Comparison of ENCODE assay signal across 9 cellular contexts in the genomic region with DNA sequence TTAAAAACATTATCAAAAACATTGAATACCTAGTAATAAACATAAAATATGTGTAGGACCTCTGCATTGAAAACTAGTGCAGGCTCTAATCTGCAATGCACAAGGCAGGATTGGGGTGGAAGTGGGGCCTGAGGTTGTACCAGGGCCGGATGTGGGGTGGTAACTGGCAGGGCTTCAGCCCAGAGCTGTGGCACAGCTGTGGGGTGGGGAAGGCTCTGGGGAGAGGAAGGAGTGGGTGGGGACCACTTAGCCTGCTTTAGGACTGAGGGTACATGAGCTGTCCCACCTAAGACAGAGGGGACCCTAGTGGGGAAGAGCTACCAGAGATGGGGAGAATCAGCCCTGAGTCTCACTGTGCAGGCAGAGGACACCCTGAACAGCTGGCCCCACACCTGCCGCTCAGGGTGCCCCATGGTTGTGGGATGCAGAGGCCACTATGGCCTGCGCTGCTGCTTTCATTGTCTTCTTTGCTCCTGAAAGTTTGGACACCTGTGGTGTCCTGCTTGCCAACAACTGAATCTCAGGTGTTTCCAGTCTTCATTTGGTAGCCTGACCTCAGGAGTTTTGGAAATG.
A peak's percentile ranks its signal among the peaks of the same experiment; 100 is the strongest.
DNase-seq lines count a peak whose midpoint lies in the region; ATAC-seq and TF ChIP-seq lines count a peak whose summit lies in the region.
"Had no signal": no experiment of that assay in that cellular context is flagged by ENCODE, and none has a peak within 500 bp of the region (broad histone marks: within the 10 kb centered on the region; RNA-seq: fewer than 3 reads in every experiment).

No MANE protein-coding gene starts in this region.

- TF ChIP-seq CTCF in glutamatergic neuron (IDR thresholded peaks at IDR 0.05; ENCODE audit: partially characterized antibody, unreplicated experiment) = no peak
- TF ChIP-seq CTCF in suprapubic skin (IDR thresholded peaks at IDR 0.05) = no peak
- TF ChIP-seq CTCF in breast epithelium (IDR thresholded peaks at IDR 0.05) = no peak

- TF ChIP-seq POLR2A in suprapubic skin (IDR thresholded peaks at IDR 0.05) (no peak), breast epithelium (IDR thresholded peaks at IDR 0.05) (no peak)

- no peaks in the 10 kb centered on the region for H3K27me3 ChIP-seq in suprapubic skin
- no peaks in the 10 kb centered on the region for H3K27me3 ChIP-seq in breast epithelium

- H3K4me3 ChIP-seq in suprapubic skin = no peak overlapping the region
- H3K4me3 ChIP-seq in breast epithelium = no peak overlapping the region
- H3K4me3 ChIP-seq: dorsolateral prefrontal cortex had no signal

- no peaks in the 10 kb centered on the region for H3K27me3 Mint-ChIP-seq in glutamatergic neuron (ENCODE audit: unreplicated experiment)

- H3K36me3 Mint-ChIP-seq in glutamatergic neuron (ENCODE audit: unreplicated experiment) = no peaks in the 10 kb centered on the region

- H3K9me3 ChIP-seq in suprapubic skin (no peaks in the 10 kb centered on the region), breast epithelium (no peaks in the 10 kb centered on the region)

- peak; percentile 41 for ATAC-seq in GM19397 (IDR thresholded peaks at IDR 0.05; ENCODE audit: unreplicated experiment)
- ATAC-seq in HG03442 (IDR thresholded peaks at IDR 0.05; ENCODE audit: unreplicated experiment) = peak; percentile 47

- TF ChIP-seq EP300 in suprapubic skin (IDR thresholded peaks at IDR 0.05) = no peak

- H3K4me1 ChIP-seq in suprapubic skin (no peaks in the 10 kb centered on the region), breast epithelium (no peaks in the 10 kb centered on the region)

- peak; percentile 29 for DNase-seq in activated T-cell treated with anti-CD3 and anti-CD28 coated beads for 4 hours
- DNase-seq in stimulated activated CD8-positive, alpha-beta memory T cell treated with anti-CD3 and anti-CD28 coated beads, Interleukin-12 subunit alpha, Interleukin-12 subunit beta, amount 100 ng/mL, for 1 hour (ENCODE audit: low read depth) = peak; percentile 43
- DNase-seq in glutamatergic neuron = no peak
- no peak for DNase-seq in NCI-H526 treated with DMSO at 0.1 percent for 48 hours (lab: John Stamatoyannopoulos, UW)
- no peak for DNase-seq in suprapubic skin (ENCODE audit: low spot score in 2 of 2)
- no peak for DNase-seq in breast epithelium (ENCODE audit: low spot score in 2 of 2)
- DNase-seq: dorsolateral prefrontal cortex had no signal

- intact Hi-C loops in breast epithelium (cut with DNase I; ENCODE audit: low total_unique reads) = no loop called here

- no peaks in the 10 kb centered on the region for H3K36me3 ChIP-seq in suprapubic skin
- no peaks in the 10 kb centered on the region for H3K36me3 ChIP-seq in breast epithelium

- no peaks in the 10 kb centered on the region for H3K4me1 Mint-ChIP-seq in glutamatergic neuron (ENCODE audit: low read depth, unreplicated experiment)

- no peak overlapping the region for H3K4me3 Mint-ChIP-seq in glutamatergic neuron (ENCODE audit: unreplicated experiment)

- H3K27ac ChIP-seq in suprapubic skin (no peak overlapping the region), breast epithelium (no peak overlapping the region)
- H3K27ac ChIP-seq: dorsolateral prefrontal cortex had no signal

- no peaks in the 10 kb centered on the region for H3K9me3 Mint-ChIP-seq in glutamatergic neuron (ENCODE audit: unreplicated experiment)

- H3K27ac Mint-ChIP-seq in glutamatergic neuron (ENCODE audit: unreplicated experiment) = no peak overlapping the region

- 59% methylated on average over 1 of the region's 3 CpGs for WGBS in suprapubic skin

Comparison
In these comparisons a context has a peak if more than half of its experiments do, and no peak if none do; other contexts are left out.
1. DNase-seq: peak in activated T-cell treated with anti-CD3 and anti-CD28 coated beads for 4 hours (single experiment) and stimulated activated CD8-positive, alpha-beta memory T cell treated with anti-CD3 and anti-CD28 coated beads, Interleukin-12 subunit alpha, Interleukin-12 subunit beta, amount 100 ng/mL, for 1 hour (single experiment); none in glutamatergic neuron (single experiment), NCI-H526 treated with DMSO at 0.1 percent for 48 hours (single experiment), suprapubic skin (0 of 2) and breast epithelium (0 of 2).